Comparison of ENCODE assay signal across 16 cellular contexts in the genomic region with DNA sequence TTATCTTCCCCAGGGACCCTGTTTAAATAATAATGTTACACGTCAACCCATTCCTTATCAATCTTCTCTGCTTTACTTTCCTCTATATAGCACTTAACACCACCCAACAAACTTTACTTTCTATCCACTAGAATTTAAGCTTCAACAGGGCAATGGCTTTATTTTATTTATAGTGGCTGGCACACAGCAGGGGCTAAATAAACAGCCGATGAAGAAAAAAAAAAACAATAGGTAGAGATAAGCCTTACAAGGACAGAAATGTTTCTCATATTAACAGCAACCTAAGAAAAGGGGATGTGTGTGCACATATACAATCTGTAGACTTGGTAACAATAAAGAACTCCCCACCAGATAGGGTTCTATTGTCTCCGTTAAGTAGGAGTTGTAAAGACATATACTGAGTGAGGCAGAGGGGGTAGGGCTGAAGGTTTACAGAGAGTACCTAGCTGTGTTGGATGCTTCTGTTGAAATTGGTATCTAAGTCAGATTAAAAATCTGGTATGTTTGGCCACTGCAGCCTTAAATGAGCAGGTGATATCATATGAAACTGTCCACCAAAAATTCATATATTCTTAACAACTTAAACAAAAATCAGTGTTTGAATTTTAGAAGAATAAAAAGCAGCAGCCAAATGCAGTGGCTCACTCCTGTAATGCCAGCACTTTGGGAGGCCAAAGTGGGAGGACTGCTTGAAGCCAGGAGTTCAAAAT. TPM values are rescaled to one million over a fixed set of nuclear protein-coding genes. Genes with fewer than 3 reads are reported as not detected.
A peak's percentile ranks its signal among the peaks of the same experiment; 100 is the strongest.
DNase-seq lines count a peak whose midpoint lies in the region; ATAC-seq, FAIRE-seq and TF ChIP-seq lines count a peak whose summit lies in the region.
"Had no signal": no experiment of that assay in that cellular context is flagged by ENCODE, and none has a peak within 500 bp of the region (broad histone marks: within the 10 kb centered on the region; RNA-seq: fewer than 3 reads in every experiment).

No MANE protein-coding gene starts in this region.

- H2AFZ ChIP-seq in HepG2 (ENCODE audit: low read length) = no peak overlapping the region
- H2AFZ ChIP-seq: PC-9 had no signal

- H3K4me2 ChIP-seq in HepG2 (ENCODE audit: low read depth, low read length) = no peak overlapping the region
- H3K4me2 ChIP-seq: PC-9 had no signal

- TF ChIP-seq POLR2A in HepG2 (IDR thresholded peaks at IDR 0.05; ENCODE audit: insufficient read depth in 1 of 2, low read depth in 2 of 2, low read length in 2 of 2) (no peak), right lobe of liver (IDR thresholded peaks at IDR 0.05) (no peak)

- H3K4me1 ChIP-seq in HepG2 (ENCODE audit: insufficient read depth, low read length) (peaks cover 13% of the 10 kb centered on the region; the same call in 1 of the 2 replicates), right lobe of liver (peaks cover 0 to 5% (median under 1%) of the 10 kb centered on the region in 4 donors)

- intact Hi-C loops in HepG2 (cut with micrococcal nuclease; ENCODE audit: unreplicated experiment) (no loop called here), right lobe of liver (cut with DNase I) (no loop called here)

- TF ChIP-seq RAD21 in HepG2 (CRISPR knock-in tag; IDR thresholded peaks at IDR 0.05) = no peak

- H3K79me2 ChIP-seq in HepG2 (ENCODE audit: insufficient read depth, low read length) = peaks cover 94% of the 10 kb centered on the region

- WGBS in HepG2 (ENCODE audit: low lambda C conversion rate) = 96% methylated on average over 3 of the region's 3 CpGs
- 56% methylated on average over 3 of the region's 3 CpGs for WGBS in right lobe of liver (ENCODE audit: insufficient coverage, low coverage, low lambda C conversion rate, missing lambda C conversion rate)

- peaks cover 31 to 74% of the 10 kb centered on the region in 2 experiments for H3K36me3 ChIP-seq in HepG2 (replicated peaks in 1 of 2; ENCODE audit: control insufficient read depth in 1 of 2, insufficient read depth in 2 of 2, low read length in 2 of 2)
- no peaks in the 10 kb centered on the region for H3K36me3 ChIP-seq in right lobe of liver
- 0 out of 2 replicates have a peak, but pooled peaks cover 3% of the 10 kb centered on the region for H3K36me3 ChIP-seq in MG63

- H3K9ac ChIP-seq in HepG2 (ENCODE audit: insufficient read depth, low read depth, low read length) = no peak overlapping the region

- H4K20me1 ChIP-seq in HepG2 (ENCODE audit: insufficient read depth, low read length) = peaks cover 62% of the 10 kb centered on the region

- ATAC-seq in HepG2 = no peak
- no peak for ATAC-seq in right lobe of liver

- CTCF ChIA-PET in HepG2 (lab: Yijun Ruan, JAX; ENCODE audit: low intra/inter-chr PET ratio, low total read pairs) = no interaction called here

- H3K4me3 ChIP-seq in HepG2 (replicated peaks in 1 of 3; ENCODE audit: insufficient read depth in 1 of 3, low read depth in 2 of 3, low read length in 3 of 3) = no peak overlapping the region
- no peak overlapping the region for H3K4me3 ChIP-seq in right lobe of liver
- H3K4me3 ChIP-seq in MG63 = no peak overlapping the region
- no peak overlapping the region for H3K4me3 ChIP-seq in fibroblast of pulmonary artery (replicated peaks; ENCODE audit: low read depth, low read length)
- H3K4me3 ChIP-seq: PC-9, SK-N-MC had no signal

- POLR2A ChIA-PET in HepG2 (lab: Yijun Ruan, JAX) = no interaction called here

- in situ Hi-C loops in HepG2 (cut with HindIII; ENCODE audit: extremely low pct_ligation_motif_present, low pct_unique_long_range_greater_than_20kb) (no loop called here), ACHN (cut with HindIII; ENCODE audit: low pct_ligation_motif_present, low pct_unique_long_range_greater_than_20kb, low sequenced_read_pairs) (no loop called here)

- H3K27me3 ChIP-seq in HepG2 (ENCODE audit: control insufficient read depth in 1 of 2, insufficient read depth in 2 of 2, low read length in 2 of 2) (no peaks in the 10 kb centered on the region), right lobe of liver (no peaks in the 10 kb centered on the region), MG63 (no peaks in the 10 kb centered on the region)

- H3K9me3 ChIP-seq in HepG2 (ENCODE audit: low read length) (peaks cover 18% of the 10 kb centered on the region), right lobe of liver (peaks cover 0 to 4% (median 0%) of the 10 kb centered on the region in 4 donors), MG63 (peaks cover 10% of the 10 kb centered on the region; the same call in 1 of the 2 replicates)

- DNase-seq in HepG2 (ENCODE audit: low spot score) = no peak
- DNase-seq in right lobe of liver = no peak
- peak; percentile 5 for DNase-seq in MG63
- peak; percentile 58 for DNase-seq in fibroblast of pulmonary artery (ENCODE audit: low read depth)
- DNase-seq in NCI-H524 (lab: John Stamatoyannopoulos, UW) = no peak
- no peak for DNase-seq in ACHN
- no peak for DNase-seq in effector CD8-positive, alpha-beta T cell (lab: John Stamatoyannopoulos, UW)
- DNase-seq: AML-193, COR-L47, EL, Kasumi-1, NCI-H1930, NCI-H2171 treated with DMSO at 0.1 percent for 48 hours, PC-9 had no signal

- FAIRE-seq in HepG2 (lab: Jason Lieb, UNC) = no peak
- FAIRE-seq: H1 had no signal

- TF ChIP-seq CTCF in HepG2 (CRISPR knock-in tag; IDR thresholded peaks at IDR 0.05) (no peak), right lobe of liver (IDR thresholded peaks at IDR 0.05) (no peak), fibroblast of pulmonary artery (IDR thresholded peaks at IDR 0.05; ENCODE audit: low read length, missing control alignments) (no peak)

- H3K27ac ChIP-seq in HepG2 (ENCODE audit: extremely low read length, insufficient read depth, low read length) (no peak overlapping the region), right lobe of liver (no peak overlapping the region)
- H3K27ac ChIP-seq: PC-9, SK-N-MC had no signal

- BruUV-seq in HepG2 (replicated peaks; lab: Mats Ljungman, UMichigan) = no TSS peak

- TF ChIP-seq EP300 in HepG2 (IDR thresholded peaks at IDR 0.05; ENCODE audit: low read depth in 2 of 2, low read length in 2 of 2) (no peak), HepG2 (CRISPR knock-in tag; IDR thresholded peaks at IDR 0.05; ENCODE audit: borderline replicate concordance) (no peak)

TF ChIP-seq in HepG2, 621 proteins besides CTCF, POLR2A, EP300 and RAD21 (continues in another document):
- TF ChIP-seq ZSCAN29 (CRISPR knock-in tag; conservative IDR thresholded peaks at IDR 0.05) = 0 out of 2 replicates have a peak, but pooled peaks have one; percentile 48
- 0 out of 2 replicates have a peak, but pooled peaks have one; percentile 58 for TF ChIP-seq ZNF570 (CRISPR knock-in tag; IDR thresholded peaks at IDR 0.05; ENCODE audit: borderline replicate concordance)

RNA-seq across cellular contexts. Expression of a gene that starts 24.7 kb away (rescaled TPM):
- total RNA-seq in HepG2 (2016; rRNA removed; fragmentation: Illumina TruSeq; extraction: Trizol) = 21.1 and 22.4 TPM in 2 replicates
- 13.0 and 13.5 TPM in 2 replicates for total RNA-seq in HepG2 (2016; cell fraction: cytosol; rRNA removed; fragmentation: Illumina TruSeq; extraction: Trizol; ENCODE audit: low read depth)
- 20.7 and 22.3 TPM in 2 replicates for total RNA-seq in HepG2 (2016; cell fraction: insoluble cytoplasmic fraction; rRNA removed; fragmentation: Illumina TruSeq; extraction: Trizol)
- total RNA-seq in HepG2 (2016; cell fraction: membrane; rRNA removed; fragmentation: Illumina TruSeq; extraction: Trizol) = 18.6 and 18.9 TPM in 2 replicates
- total RNA-seq in HepG2 (2016; cell fraction: nucleus; rRNA removed; fragmentation: Illumina TruSeq; extraction: Trizol) = 16.1 and 23.9 TPM in 2 replicates
- 3.9 and 4.2 TPM in 2 replicates for polyA plus RNA-seq in HepG2 (2011; rRNA removed)
- 2.7 and 4.3 TPM in 2 replicates for polyA plus RNA-seq in HepG2 (2011; cell fraction: cytosol; rRNA removed)
- 4.0 and 5.7 TPM in 2 replicates for polyA plus RNA-seq in HepG2 (2011; cell fraction: nucleus; rRNA removed)
- polyA plus RNA-seq in HepG2 (2012) = 8.4 and 10.9 TPM in 2 replicates
- polyA plus RNA-seq in HepG2 (2016; cell fraction: cytosol; fragmentation: Illumina TruSeq; extraction: Trizol; ENCODE audit: low read depth) = 12.3 and 14.0 TPM in 2 replicates
- polyA plus RNA-seq in HepG2 (2016; cell fraction: insoluble cytoplasmic fraction; fragmentation: Illumina TruSeq; extraction: Trizol; ENCODE audit: low read depth) = 22.9 and 29.9 TPM in 2 replicates
- polyA plus RNA-seq in HepG2 (2016; cell fraction: membrane; fragmentation: Illumina TruSeq; extraction: Trizol; ENCODE audit: low read depth) = 16.3 and 16.6 TPM in 2 replicates
- polyA plus RNA-seq in HepG2 (2016; cell fraction: nucleus; fragmentation: Illumina TruSeq; extraction: Trizol; ENCODE audit: insufficient read depth, low read depth) = 18.7 and 24.5 TPM in 2 replicates
- 5.4 and 7.3 TPM in 2 replicates for polyA minus RNA-seq in HepG2 (2011; rRNA and poly(A)+ RNA removed; ENCODE audit: low replicate concordance)
- 3.7 and 4.5 TPM in 2 replicates for polyA minus RNA-seq in HepG2 (2011; cell fraction: cytosol; rRNA and poly(A)+ RNA removed)
- polyA minus RNA-seq in HepG2 (2011; cell fraction: nucleus; rRNA and poly(A)+ RNA removed) = 13.8 and 15.0 TPM in 2 replicates
- 1 to 10 TPM; 2.0 to 5.3 (median 2.5) TPM for total RNA-seq in right lobe of liver
- 1.9 and 11.8 TPM in 2 replicates for total RNA-seq in MG63 (2014; rRNA removed; shearing (Covaris generic); ENCODE audit: low replicate concordance)

RNA-seq across cellular contexts. Expression of a gene that starts 25.4 kb away (rescaled TPM):
- total RNA-seq in HepG2 (2016; rRNA removed; fragmentation: Illumina TruSeq; extraction: Trizol) (123 and 135 TPM in 2 replicates), right lobe of liver (10 to 100 TPM; 19.5 to 28.0 (median 21.5) TPM)
- total RNA-seq in HepG2 (2016; cell fraction: cytosol; rRNA removed; fragmentation: Illumina TruSeq; extraction: Trizol; ENCODE audit: low read depth) = 98.8 and 127 TPM in 2 replicates
- total RNA-seq in HepG2 (2016; cell fraction: insoluble cytoplasmic fraction; rRNA removed; fragmentation: Illumina TruSeq; extraction: Trizol) = 127 and 145 TPM in 2 replicates
- total RNA-seq in HepG2 (2016; cell fraction: membrane; rRNA removed; fragmentation: Illumina TruSeq; extraction: Trizol) = 62.4 and 67.2 TPM in 2 replicates
- 136 and 152 TPM in 2 replicates for total RNA-seq in HepG2 (2016; cell fraction: nucleus; rRNA removed; fragmentation: Illumina TruSeq; extraction: Trizol)
- 44.9 and 49.4 TPM in 2 replicates for polyA plus RNA-seq in HepG2 (2011; rRNA removed)
- 17.6 and 28.4 TPM in 2 replicates for polyA plus RNA-seq in HepG2 (2011; cell fraction: cytosol; rRNA removed)
- 37.0 and 38.5 TPM in 2 replicates for polyA plus RNA-seq in HepG2 (2011; cell fraction: nucleus; rRNA removed)
- 57.6 and 63.3 TPM in 2 replicates for polyA plus RNA-seq in HepG2 (2012)
- 1.6 and 2.2 TPM in 2 replicates for polyA plus RNA-seq in HepG2 (2016; cell fraction: cytosol; fragmentation: Illumina TruSeq; extraction: Trizol; ENCODE audit: low read depth)
- polyA plus RNA-seq in HepG2 (2016; cell fraction: insoluble cytoplasmic fraction; fragmentation: Illumina TruSeq; extraction: Trizol; ENCODE audit: low read depth) = 83.4 and 92.4 TPM in 2 replicates
- polyA plus RNA-seq in HepG2 (2016; cell fraction: membrane; fragmentation: Illumina TruSeq; extraction: Trizol; ENCODE audit: low read depth) = 9.6 and 10.8 TPM in 2 replicates
- 89.5 and 94.1 TPM in 2 replicates for polyA plus RNA-seq in HepG2 (2016; cell fraction: nucleus; fragmentation: Illumina TruSeq; extraction: Trizol; ENCODE audit: insufficient read depth, low read depth)
- polyA minus RNA-seq in HepG2 (2011; rRNA and poly(A)+ RNA removed; ENCODE audit: low replicate concordance) = 16.3 and 63.5 TPM in 2 replicates
- 84.7 and 102 TPM in 2 replicates for polyA minus RNA-seq in HepG2 (2011; cell fraction: cytosol; rRNA and poly(A)+ RNA removed)
- polyA minus RNA-seq in HepG2 (2011; cell fraction: nucleus; rRNA and poly(A)+ RNA removed) = 292 and 316 TPM in 2 replicates
- total RNA-seq in MG63 (2014; rRNA removed; shearing (Covaris generic); ENCODE audit: low replicate concordance) = 17.7 and 20.4 TPM in 2 replicates

Comparison
In these comparisons a context has a peak if more than half of its experiments do, and no peak if none do; other contexts are left out.
1. DNase-seq: peak in MG63 (single experiment) and fibroblast of pulmonary artery (single experiment); none in HepG2 (single experiment), right lobe of liver (0 of 3), NCI-H524 (0 of 2), ACHN (single experiment) and effector CD8-positive, alpha-beta T cell (single experiment).